In genomic region chr19:55253842-55254624, GRCh38 we compare ENCODE assay signal across 8 cellular contexts. TPM values are rescaled to one million over a fixed set of nuclear protein-coding genes. Genes with fewer than 3 reads are reported as not detected.
DNase-seq lines count a peak whose midpoint lies in the region; ATAC-seq and TF ChIP-seq lines count a peak whose summit lies in the region.

No MANE protein-coding gene starts in this region.

- TF ChIP-seq CTCF in DND-41 (IDR thresholded peaks at IDR 0.05; ENCODE audit: borderline replicate concordance, extremely low read depth, low read length, poor library complexity, severe bottlenecking) (peak; percentile 18), PC-9 (conservative IDR thresholded peaks at IDR 0.05) (no peak)

- DNase-seq in DND-41 = peak; percentile 72
- DNase-seq in NCI-H510A (lab: John Stamatoyannopoulos, UW) = peak; percentile 72
- peak; percentile 71 for DNase-seq in activated CD8-positive, alpha-beta memory T cell treated with anti-CD3 and anti-CD28 coated beads, Interleukin-2, amount 50 U/mL, for 48 hours
- DNase-seq in PC-9 = no peak

- peak; percentile 48 for ATAC-seq in DND-41 (ENCODE audit: insufficient read depth, low read depth)
- ATAC-seq in GM21529 (IDR thresholded peaks at IDR 0.05; ENCODE audit: unreplicated experiment) = peak; percentile 45
- ATAC-seq in HG02970 (IDR thresholded peaks at IDR 0.05; ENCODE audit: low FRiP score, unreplicated experiment) = no peak

- peaks cover 98% of the 10 kb centered on the region for H3K79me2 ChIP-seq in DND-41 (ENCODE audit: insufficient read depth, low read length)
- H3K79me2 ChIP-seq in PC-9 (ENCODE audit: low read depth) = peaks cover 96% of the 10 kb centered on the region

- CTCF ChIA-PET in PC-9 (lab: Charles Lee) = interaction anchor here (0.6 kb wide), 1 partner anchor 91 kb away, joined by 8 read pairs; no protein-coding TSS in a partner anchor

- H3K36me3 ChIP-seq in DND-41 (ENCODE audit: insufficient read depth, low read length) = peaks cover 67% of the 10 kb centered on the region
- no peaks in the 10 kb centered on the region for H3K36me3 ChIP-seq in iPS-15b (ENCODE audit: control insufficient read depth, insufficient read depth, low read length)
- no peaks in the 10 kb centered on the region for H3K36me3 ChIP-seq in PC-9 (ENCODE audit: low read depth)

- peak overlapping the region; percentile 68 for H2AFZ ChIP-seq in DND-41 (ENCODE audit: low read depth, low read length)
- H2AFZ ChIP-seq in PC-9 = no peak overlapping the region

- H3K9ac ChIP-seq in DND-41 (ENCODE audit: low read depth, low read length) (peak overlapping the region; percentile 94), iPS-15b (ENCODE audit: low read depth, low read length) (peak overlapping the region; percentile 37)

- peaks cover 48% of the 10 kb centered on the region for H3K36me3 Mint-ChIP-seq in stimulated activated naive CD8-positive, alpha-beta T cell treated with anti-CD3 and anti-CD28 coated beads, Interleukin-15, Interleukin-2, amounts not matched to agents 100 ng/mL and 50 ng/mL, for 24 hours (ENCODE audit: low read depth)

- H3K27me3 ChIP-seq in DND-41 (ENCODE audit: insufficient read depth, low read length, poor library complexity) (no peaks in the 10 kb centered on the region), iPS-15b (ENCODE audit: control insufficient read depth, insufficient read depth, low read length) (no peaks in the 10 kb centered on the region), PC-9 (ENCODE audit: insufficient read depth, low read depth) (no peaks in the 10 kb centered on the region)

- H3K4me3 ChIP-seq in DND-41 (ENCODE audit: low read depth in 1 of 2, low read length in 2 of 2) (peak overlapping the region; percentile 22 to 85; a peak in 3 of 4 replicates), iPS-15b (ENCODE audit: low read depth, low read length) (no peak overlapping the region), PC-9 (no peak overlapping the region)

- peaks cover 70% of the 10 kb centered on the region for H3K4me1 Mint-ChIP-seq in stimulated activated naive CD8-positive, alpha-beta T cell treated with anti-CD3 and anti-CD28 coated beads, Interleukin-15, Interleukin-2, amounts not matched to agents 100 ng/mL and 50 ng/mL, for 24 hours (ENCODE audit: low read depth)

- H3K9me3 Mint-ChIP-seq in stimulated activated naive CD8-positive, alpha-beta T cell treated with anti-CD3 and anti-CD28 coated beads, Interleukin-15, Interleukin-2, amounts not matched to agents 100 ng/mL and 50 ng/mL, for 24 hours = no peaks in the 10 kb centered on the region

- intact Hi-C loops in PC-9 (cut with micrococcal nuclease; ENCODE audit: unreplicated experiment) = no loop called here

- H3K4me2 ChIP-seq in DND-41 (ENCODE audit: insufficient read depth, low read length) (peak overlapping the region; percentile 91), PC-9 (no peak overlapping the region)

- no peaks in the 10 kb centered on the region for H3K27me3 Mint-ChIP-seq in stimulated activated naive CD8-positive, alpha-beta T cell treated with anti-CD3 and anti-CD28 coated beads, Interleukin-15, Interleukin-2, amounts not matched to agents 100 ng/mL and 50 ng/mL, for 24 hours

- BruUV-seq in PC-9 (replicated peaks; lab: Mats Ljungman, UMichigan) = no TSS peak

- no peaks in the 10 kb centered on the region for H3K9me3 ChIP-seq in DND-41 (ENCODE audit: insufficient read depth, low read length, severe bottlenecking)
- H3K9me3 ChIP-seq in iPS-15b (ENCODE audit: control insufficient read depth, insufficient read depth, low read length) = no peaks in the 10 kb centered on the region
- H3K9me3 ChIP-seq in PC-9 (ENCODE audit: insufficient read depth, low read depth) = no peaks in the 10 kb centered on the region

- peaks cover 31% of the 10 kb centered on the region for H3F3A ChIP-seq in PC-9 (ENCODE audit: insufficient read depth, low read depth)

- peak overlapping the region; percentile 98 for H3K27ac Mint-ChIP-seq in stimulated activated naive CD8-positive, alpha-beta T cell treated with anti-CD3 and anti-CD28 coated beads, Interleukin-15, Interleukin-2, amounts not matched to agents 100 ng/mL and 50 ng/mL, for 24 hours

- POLR2A ChIA-PET in PC-9 (lab: Charles Lee; ENCODE audit: unreplicated experiment) = no interaction called here

- peak overlapping the region; percentile 99 for H3K27ac ChIP-seq in DND-41 (ENCODE audit: low read length)
- H3K27ac ChIP-seq in PC-9 = no peak overlapping the region

- H3K4me1 ChIP-seq in DND-41 (ENCODE audit: insufficient read depth, low read length) (peaks cover 53% of the 10 kb centered on the region), iPS-15b (ENCODE audit: control insufficient read depth, insufficient read depth, low read length) (peaks cover 6% of the 10 kb centered on the region), PC-9 (replicated peaks; ENCODE audit: insufficient read depth) (peaks cover 52% of the 10 kb centered on the region)

- H3K4me3 Mint-ChIP-seq in stimulated activated naive CD8-positive, alpha-beta T cell treated with anti-CD3 and anti-CD28 coated beads, Interleukin-15, Interleukin-2, amounts not matched to agents 100 ng/mL and 50 ng/mL, for 24 hours = peak overlapping the region; percentile 99

- no peaks in the 10 kb centered on the region for H3K9me2 ChIP-seq in PC-9 (ENCODE audit: insufficient read depth)

- peaks cover 87% of the 10 kb centered on the region for H4K20me1 ChIP-seq in DND-41 (ENCODE audit: insufficient read depth, low read length)
- H4K20me1 ChIP-seq in PC-9 (ENCODE audit: insufficient read depth) = peaks cover 89% of the 10 kb centered on the region

RNA-seq across cellular contexts. Expression of gene PPP6R1, which starts 4.8 kb away (rescaled TPM):
- 136 and 159 TPM in 2 replicates for total RNA-seq in PC-9 (2021)

RNA-seq across cellular contexts. Expression of gene TMEM86B, which starts 25.5 kb away (rescaled TPM):
- 18.1 and 18.4 TPM in 2 replicates for total RNA-seq in PC-9 (2021)

RNA-seq across cellular contexts. Expression of gene HSPBP1, which starts 25.9 kb away (rescaled TPM):
- 66.2 and 79.6 TPM in 2 replicates for total RNA-seq in PC-9 (2021)

RNA-seq across cellular contexts. Expression of gene BRSK1, which starts 29.8 kb away (rescaled TPM):
- total RNA-seq in PC-9 (2021) = 6.5 and 14.4 TPM in 2 replicates

RNA-seq across cellular contexts. Expression of gene PTPRH, which starts 44.7 kb away (rescaled TPM):
- total RNA-seq in PC-9 (2021) = 11.7 and 21.4 TPM in 2 replicates

Comparison
In these comparisons a context has a peak if more than half of its experiments do, and no peak if none do; other contexts are left out.
1. DNase-seq: peak in DND-41 (single experiment), NCI-H510A (single experiment) and activated CD8-positive, alpha-beta memory T cell treated with anti-CD3 and anti-CD28 coated beads, Interleukin-2, amount 50 U/mL, for 48 hours (single experiment); none in PC-9 (0 of 2).
2. H3K4me3 ChIP-seq: peak in DND-41 (2 of 2); none in iPS-15b (single experiment) and PC-9 (single experiment).